In the genomic region with DNA sequence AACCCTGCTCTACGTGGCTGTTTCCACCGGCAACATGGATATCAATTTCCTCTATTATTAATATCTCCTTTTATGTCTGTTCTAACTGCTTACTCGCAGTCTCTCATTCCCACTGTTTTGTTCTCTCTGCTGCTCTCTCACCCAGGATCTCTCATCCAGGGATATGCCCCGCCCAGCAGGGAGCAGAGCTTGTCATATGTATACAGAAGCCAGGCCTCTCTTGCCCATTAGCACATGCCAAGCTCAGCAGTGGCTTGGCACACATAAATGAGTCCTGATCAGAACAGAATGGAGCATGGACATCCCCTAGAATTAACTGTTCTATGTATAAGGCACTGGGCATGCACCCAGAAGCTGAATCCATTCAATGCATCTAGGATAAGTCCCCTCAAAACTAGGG, we compare ENCODE assay signal across 15 cellular contexts.
DNase-seq lines count a peak whose midpoint lies in the region; ATAC-seq and TF ChIP-seq lines count a peak whose summit lies in the region.
"Had no signal": no experiment of that assay in that cellular context is flagged by ENCODE, and none has a peak within 500 bp of the region (broad histone marks: within the 10 kb centered on the region; RNA-seq: fewer than 3 reads in every experiment).

No MANE protein-coding gene starts in this region.

- intact Hi-C loops in natural killer cell (cut with micrococcal nuclease): no loop called here

- no peak for TF ChIP-seq POLR2A in gastroesophageal sphincter (IDR thresholded peaks at IDR 0.05)
- TF ChIP-seq POLR2A in erythroblast (IDR thresholded peaks at IDR 0.05; ENCODE audit: low read length): no peak

- no peak overlapping the region for H3K4me3 Mint-ChIP-seq in natural killer cell
- H3K4me3 Mint-ChIP-seq: activated CD4-positive, alpha-beta T cell treated with anti-CD3 and anti-CD28 coated beads, Interleukin-2, amount 10 ng/mL, durations not matched to agents 7 days and 5 days; activated naive CD4-positive, alpha-beta T cell treated with anti-CD3 and anti-CD28 coated beads for 36 hours had no signal

- H3K9me3 ChIP-seq in gastroesophageal sphincter: no peaks in the 10 kb centered on the region
- H3K9me3 ChIP-seq: body of pancreas, suprapubic skin had no signal

- DNase-seq in D341Med (ENCODE audit: low spot score): peak; percentile 47
- DNase-seq in NCI-H446 (lab: John Stamatoyannopoulos, UW): peak; percentile 71 to 94
- DNase-seq in mucosa of gallbladder (ENCODE audit: low spot score): peak; percentile 16
- DNase-seq in activated CD8-positive, alpha-beta memory T cell treated with anti-CD3 and anti-CD28 coated beads, Interleukin-2, amount 50 U/mL, for 48 hours: no peak
- no peak for DNase-seq in erythroblast (lab: John Stamatoyannopoulos, UW)
- no peak for DNase-seq in natural killer cell
- DNase-seq: activated CD4-positive, alpha-beta T cell treated with anti-CD3 and anti-CD28 coated beads, Interleukin-2, amount 10 ng/mL, durations not matched to agents 7 days and 5 days; activated naive CD4-positive, alpha-beta T cell treated with anti-CD3 and anti-CD28 coated beads for 36 hours; NCI-H1930; NCI-H748 treated with DMSO at 0.1 percent for 48 hours; stimulated activated CD4-positive, alpha-beta T cell treated with anti-CD3 and anti-CD28 coated beads, Interleukin-2, amount 100 ng/mL, for 48 hours had no signal

- H3K27ac Mint-ChIP-seq in natural killer cell: no peak overlapping the region
- H3K27ac Mint-ChIP-seq: activated CD4-positive, alpha-beta T cell treated with anti-CD3 and anti-CD28 coated beads, Interleukin-2, amount 10 ng/mL, durations not matched to agents 7 days and 5 days; activated naive CD4-positive, alpha-beta T cell treated with anti-CD3 and anti-CD28 coated beads for 36 hours had no signal

- peak; percentile 84 for ATAC-seq in gastroesophageal sphincter
- ATAC-seq in natural killer cell: no peak
- no peak for ATAC-seq in HG02642 (IDR thresholded peaks at IDR 0.05; ENCODE audit: poor library complexity, unreplicated experiment)
- ATAC-seq: body of pancreas had no signal

- no peak for TF ChIP-seq EP300 in gastroesophageal sphincter (IDR thresholded peaks at IDR 0.05)

- TF ChIP-seq CTCF in gastroesophageal sphincter (IDR thresholded peaks at IDR 0.05): no peak
- no peak for TF ChIP-seq CTCF in natural killer cell (IDR thresholded peaks at IDR 0.05)

- no peaks in the 10 kb centered on the region for H3K27me3 ChIP-seq in gastroesophageal sphincter
- H3K27me3 ChIP-seq: body of pancreas, suprapubic skin had no signal

- no peaks in the 10 kb centered on the region for H3K36me3 ChIP-seq in gastroesophageal sphincter
- H3K36me3 ChIP-seq: suprapubic skin had no signal

- peaks cover 5% of the 10 kb centered on the region in 2 donors for H3K27me3 Mint-ChIP-seq in natural killer cell (ENCODE audit: low read depth in 2 of 2)

- WGBS in gastroesophageal sphincter (ENCODE audit: low coverage in 1 of 2), 2 donors: 33 to 46% methylated on average over 4 of the region's 4 CpGs

- H3K4me1 ChIP-seq in gastroesophageal sphincter: peaks cover 0 to 70% (median 9%) of the 10 kb centered on the region in 3 donors
- H3K4me1 ChIP-seq: body of pancreas, suprapubic skin had no signal

- H3K4me1 Mint-ChIP-seq in natural killer cell: no peaks in the 10 kb centered on the region
- H3K4me1 Mint-ChIP-seq: activated CD4-positive, alpha-beta T cell treated with anti-CD3 and anti-CD28 coated beads, Interleukin-2, amount 10 ng/mL, durations not matched to agents 7 days and 5 days had no signal

- H3K9me3 Mint-ChIP-seq in natural killer cell: peaks cover 2 to 3% of the 10 kb centered on the region in 2 donors
- H3K9me3 Mint-ChIP-seq: activated naive CD4-positive, alpha-beta T cell treated with anti-CD3 and anti-CD28 coated beads for 36 hours had no signal

- no peaks in the 10 kb centered on the region for H3K36me3 Mint-ChIP-seq in natural killer cell

- no peak overlapping the region for H3K4me3 ChIP-seq in gastroesophageal sphincter
- H3K4me3 ChIP-seq: body of pancreas, suprapubic skin had no signal

- H3K27ac ChIP-seq in gastroesophageal sphincter: peak overlapping the region; percentile 27 to 72 (median 66)
- H3K27ac ChIP-seq: body of pancreas, suprapubic skin had no signal

Comparison
In these comparisons a context has a peak if more than half of its experiments do, and no peak if none do; other contexts are left out.
1. DNase-seq: peak in D341Med (single experiment), NCI-H446 (2 of 2) and mucosa of gallbladder (single experiment); none in activated CD8-positive, alpha-beta memory T cell treated with anti-CD3 and anti-CD28 coated beads, Interleukin-2, amount 50 U/mL, for 48 hours (single experiment), erythroblast (0 of 2) and natural killer cell (single experiment).